Comparison of ENCODE assay signal across 12 cellular contexts in the genomic region with DNA sequence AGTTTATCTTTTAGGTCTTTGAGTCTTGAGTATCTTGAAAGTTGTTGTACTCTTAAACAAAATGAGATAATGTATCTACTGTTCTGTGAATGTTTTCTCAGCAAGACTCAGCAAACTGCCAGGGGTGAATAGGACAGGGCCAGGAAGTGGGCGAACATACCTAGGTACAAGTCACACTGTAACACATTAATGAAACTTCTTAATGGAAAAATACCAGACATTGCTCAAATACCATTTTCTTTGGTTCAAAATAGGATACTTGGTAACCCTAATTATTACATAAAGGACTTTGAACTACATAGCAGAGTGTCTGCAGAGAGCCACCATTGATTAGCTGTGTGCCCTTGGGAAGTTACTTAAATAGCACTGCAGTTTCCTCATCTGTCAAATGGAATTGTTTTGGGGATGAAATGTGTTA.
DNase-seq lines count a peak whose midpoint lies in the region; FAIRE-seq and TF ChIP-seq lines count a peak whose summit lies in the region.
"Had no signal": no experiment of that assay in that cellular context is flagged by ENCODE, and none has a peak within 500 bp of the region (broad histone marks: within the 10 kb centered on the region; RNA-seq: fewer than 3 reads in every experiment).

No MANE protein-coding gene starts in this region.

- H3K9me3 ChIP-seq in Loucy (ENCODE audit: insufficient read depth, low read depth, low read length) = no peaks in the 10 kb centered on the region
- no peaks in the 10 kb centered on the region for H3K9me3 ChIP-seq in osteoblast (ENCODE audit: low read depth, low read length)
- H3K9me3 ChIP-seq: SJCRH30 had no signal

- H3K36me3 ChIP-seq in Loucy (ENCODE audit: insufficient read depth, low read length) = no peaks in the 10 kb centered on the region
- no peaks in the 10 kb centered on the region for H3K36me3 ChIP-seq in osteoblast (ENCODE audit: insufficient read depth, low read length)
- H3K36me3 ChIP-seq: SJCRH30 had no signal

- no peak for TF ChIP-seq POLR2A in GM12891 (IDR thresholded peaks at IDR 0.05; ENCODE audit: low read depth, low read length)

- H2AFZ ChIP-seq in Loucy (ENCODE audit: low read length) = peak overlapping the region; percentile 51; the same call in 1 of the 2 replicates
- H2AFZ ChIP-seq in osteoblast (ENCODE audit: low read length) = no peak overlapping the region

- H3K9me2 ChIP-seq in Loucy (replicated peaks; ENCODE audit: low read depth, low read length) = no peaks in the 10 kb centered on the region

- H3K4me1 ChIP-seq in Loucy (ENCODE audit: insufficient read depth, low read length, poor library complexity, severe bottlenecking) = peaks cover 8% of the 10 kb centered on the region
- peaks cover 64% of the 10 kb centered on the region for H3K4me1 ChIP-seq in osteoblast (ENCODE audit: insufficient read depth, low read length)
- H3K4me1 ChIP-seq: SJCRH30 had no signal

- H3K27me3 ChIP-seq in Loucy (ENCODE audit: insufficient read depth, low read length, poor library complexity, severe bottlenecking) (no peaks in the 10 kb centered on the region), osteoblast (ENCODE audit: insufficient read depth, low read length) (no peaks in the 10 kb centered on the region)
- H3K27me3 ChIP-seq: SJCRH30 had no signal

- H4K20me1 ChIP-seq in Loucy (ENCODE audit: insufficient read depth, low read length, poor library complexity, severe bottlenecking) (no peaks in the 10 kb centered on the region), osteoblast (ENCODE audit: insufficient read depth, low read length) (no peaks in the 10 kb centered on the region)

- in situ Hi-C loops in Caki2 (cut with HindIII; ENCODE audit: low pct_unique_long_range_greater_than_20kb, low sequenced_read_pairs) = no loop called here

- H3K4me3 ChIP-seq in Loucy (ENCODE audit: low read length, poor library complexity, severe bottlenecking) (no peak overlapping the region), osteoblast (ENCODE audit: insufficient read depth, low read length) (no peak overlapping the region)
- H3K4me3 ChIP-seq: SJCRH30 had no signal

- peak overlapping the region; percentile 11 for H3K27ac ChIP-seq in osteoblast (ENCODE audit: low read depth, low read length)
- H3K27ac ChIP-seq: SJCRH30 had no signal

- H3K79me2 ChIP-seq in Loucy (ENCODE audit: insufficient read depth, low read length) (no peaks in the 10 kb centered on the region), osteoblast (ENCODE audit: insufficient read depth, low read length) (peaks cover 48% of the 10 kb centered on the region)

- H3K4me2 ChIP-seq in Loucy (ENCODE audit: low read depth, low read length, poor library complexity, severe bottlenecking) (peak overlapping the region; percentile 12), osteoblast (ENCODE audit: insufficient read depth, low read length) (no peak overlapping the region)

- no peaks in the 10 kb centered on the region for H3F3A ChIP-seq in Loucy (ENCODE audit: low read depth)

- DNase-seq in Caki2 (ENCODE audit: low read depth) (peak; percentile 75), dermis blood vessel endothelial cell (peak; percentile 35), osteoblast (ENCODE audit: insufficient read length, low spot score, missing footprints) (no peak), NCI-H2171 treated with DMSO at 0.1 percent for 48 hours (lab: John Stamatoyannopoulos, UW) (no peak), GM12891 (ENCODE audit: insufficient read length, low spot score) (no peak), GM10266 (ENCODE audit: extremely low spot score) (no peak), CD1c-positive myeloid dendritic cell (ENCODE audit: extremely low spot score) (no peak)
- DNase-seq: activated naive CD4-positive, alpha-beta T cell; caudate nucleus; SJCRH30 had no signal

- FAIRE-seq in GM12891 (lab: Jason Lieb, UNC) = no peak
- FAIRE-seq: TTC549 had no signal

- no peak overlapping the region for H3K9ac ChIP-seq in Loucy (ENCODE audit: low read depth, low read length, poor library complexity, severe bottlenecking)

- TF ChIP-seq CTCF in Loucy (conservative IDR thresholded peaks at IDR 0.05; ENCODE audit: low read length) (no peak), osteoblast (IDR thresholded peaks at IDR 0.05; ENCODE audit: extremely low read depth, low read depth, low read length) (no peak), GM10266 (IDR thresholded peaks at IDR 0.05; ENCODE audit: control insufficient read depth, insufficient read depth, low read depth, missing control alignments) (no peak)

TF ChIP-seq in GM12891, 5 proteins besides CTCF, POLR2A, EP300 and RAD21:
- TF ChIP-seq PAX5 (IDR thresholded peaks at IDR 0.05; ENCODE audit: insufficient read depth, low read length, severe bottlenecking) (no peak), SPI1 (IDR thresholded peaks at IDR 0.05; ENCODE audit: low read depth, low read length) (no peak), POU2F2 (IDR thresholded peaks at IDR 0.05; ENCODE audit: low read depth, low read length) (no peak), TAF1 (IDR thresholded peaks at IDR 0.05; ENCODE audit: low read depth, low read length) (no peak), POLR2AphosphoS5 (IDR thresholded peaks at IDR 0.05; ENCODE audit: low read depth, low read length) (no peak)

Comparison
In these comparisons a context has a peak if more than half of its experiments do, and no peak if none do; other contexts are left out.
1. DNase-seq: peak in Caki2 (single experiment) and dermis blood vessel endothelial cell (single experiment); none in osteoblast (single experiment), NCI-H2171 treated with DMSO at 0.1 percent for 48 hours (single experiment), GM12891 (single experiment), GM10266 (single experiment) and CD1c-positive myeloid dendritic cell (single experiment).